ENCODE assay signal across 12 cellular contexts in the genomic region with DNA sequence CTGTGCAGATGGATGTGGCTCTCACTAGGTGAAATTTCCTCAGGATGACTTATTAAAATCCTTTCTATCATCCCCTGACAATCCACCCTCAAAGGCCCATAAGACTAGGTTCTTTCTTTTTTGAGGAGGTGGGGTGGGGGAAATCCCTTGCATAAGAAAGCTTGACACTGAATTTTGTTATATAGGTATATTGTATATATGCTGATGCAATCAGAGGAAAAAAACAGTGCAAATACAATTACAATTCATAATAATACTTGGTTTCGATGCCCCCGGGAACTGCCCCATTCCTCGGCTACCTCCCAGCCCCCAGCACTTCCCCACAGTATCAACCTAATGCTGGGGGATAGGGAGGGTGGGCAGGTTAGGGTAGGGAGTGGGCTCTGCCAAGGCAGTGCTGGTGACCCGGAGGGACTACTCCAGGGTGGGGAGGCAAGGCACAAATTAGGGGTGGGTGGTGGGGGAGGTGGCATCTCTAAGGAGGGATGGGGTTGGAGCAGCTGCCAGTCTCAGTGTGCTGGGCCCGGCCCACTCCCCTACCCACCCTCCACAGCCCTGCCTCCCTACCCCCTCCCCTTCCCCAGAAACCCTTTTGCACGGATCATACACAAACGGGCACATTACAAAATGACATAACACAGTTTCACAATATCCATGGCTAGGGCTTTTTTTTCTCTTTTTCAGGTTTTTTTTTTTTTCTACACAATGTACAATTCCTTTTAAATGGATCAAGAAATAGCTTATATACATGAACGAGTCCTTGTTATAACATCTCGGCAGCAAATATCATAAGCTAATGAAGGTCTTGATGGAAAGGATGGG. TPM values are rescaled to one million over a fixed set of nuclear protein-coding genes. Genes with fewer than 3 reads are reported as not detected.
DNase-seq lines count a peak whose midpoint lies in the region; ATAC-seq and TF ChIP-seq lines count a peak whose summit lies in the region.
"Had no signal": no experiment of that assay in that cellular context is flagged by ENCODE, and none has a peak within 500 bp of the region (broad histone marks: within the 10 kb centered on the region; RNA-seq: fewer than 3 reads in every experiment).

No MANE protein-coding gene starts in this region.

- no peak overlapping the region for H4K8ac ChIP-seq in IMR-90 (ENCODE audit: low read depth in 2 of 2, low read length in 2 of 2)

- dilution Hi-C loops in IMR-90 (cut with HindIII; ENCODE audit: low sequenced_read_pairs, unreplicated experiment), result loop anchor here (25.0 kb wide), 1 partner anchor 106 kb away; a partner anchor contains a TSS

- no peak overlapping the region for H2BK20ac ChIP-seq in IMR-90 (ENCODE audit: low read depth, low read length)

- no peak overlapping the region for H3K56ac ChIP-seq in IMR-90 (ENCODE audit: extremely low read depth, insufficient read depth, low read length)

- H2BK5ac ChIP-seq in IMR-90 (ENCODE audit: low read depth, low read length, poor library complexity, severe bottlenecking), result no peak overlapping the region

- in situ Hi-C loops in IMR-90 (cut with MboI; ENCODE audit: low sequenced_read_pairs), result no loop called here

- H4K5ac ChIP-seq in IMR-90 (ENCODE audit: low read depth, low read length), result no peak overlapping the region

- BruUV-seq in IMR-90 (replicated peaks; lab: Mats Ljungman, UMichigan) (no TSS peak), Calu3 (replicated peaks; lab: Mats Ljungman, UMichigan) (no TSS peak)

- H3K23ac ChIP-seq in IMR-90 (ENCODE audit: low read depth, low read length), result no peak overlapping the region

- ATAC-seq in CD4-positive, CD25-positive, alpha-beta regulatory T cell (ENCODE audit: low read depth in 2 of 2), result no peak
- ATAC-seq in IMR-90 (ENCODE audit: low read depth), result no peak
- no peak for ATAC-seq in natural killer cell
- ATAC-seq: HepG2 had no signal

- TF ChIP-seq RAD21 in IMR-90 (IDR thresholded peaks at IDR 0.05; ENCODE audit: low read length), result no peak

- H3K9me3 Mint-ChIP-seq in CD4-positive, CD25-positive, alpha-beta regulatory T cell, result peaks cover 0 to 1% (median 0%) of the 10 kb centered on the region in 7 donors
- H3K9me3 Mint-ChIP-seq in activated naive CD8-positive, alpha-beta T cell treated with anti-CD3 and anti-CD28 coated beads for 36 hours, result no peaks in the 10 kb centered on the region
- H3K9me3 Mint-ChIP-seq in natural killer cell, result no peaks in the 10 kb centered on the region
- H3K9me3 Mint-ChIP-seq in Calu3 (ENCODE audit: low read depth, unreplicated experiment), result no peaks in the 10 kb centered on the region

- no peaks in the 10 kb centered on the region for H3K4me1 ChIP-seq in CD4-positive, CD25-positive, alpha-beta regulatory T cell (ENCODE audit: control insufficient read depth, insufficient read depth, low read length, poor library complexity, severe bottlenecking)
- 0 out of 2 replicates have a peak, but pooled peaks cover 3% of the 10 kb centered on the region for H3K4me1 ChIP-seq in IMR-90 (ENCODE audit: control insufficient read depth, insufficient read depth, low read length)
- H3K4me1 ChIP-seq: pancreas had no signal

- H2BK15ac ChIP-seq in IMR-90 (ENCODE audit: low read depth, low read length), result no peak overlapping the region

- H3K4me3 Mint-ChIP-seq in CD4-positive, CD25-positive, alpha-beta regulatory T cell, result no peak overlapping the region
- peak overlapping the region; percentile 45 for H3K4me3 Mint-ChIP-seq in activated naive CD8-positive, alpha-beta T cell treated with anti-CD3 and anti-CD28 coated beads for 36 hours
- peak overlapping the region; percentile 54 for H3K4me3 Mint-ChIP-seq in natural killer cell
- no peak overlapping the region for H3K4me3 Mint-ChIP-seq in Calu3 (ENCODE audit: low read depth, unreplicated experiment)

- H2AK9ac ChIP-seq in IMR-90 (replicated peaks; ENCODE audit: low read depth, low read length, poor library complexity), result no peak overlapping the region

- peak overlapping the region in 2 of 3 donors; percentile 8 to 75 for H3K27ac Mint-ChIP-seq in CD4-positive, CD25-positive, alpha-beta regulatory T cell
- peak overlapping the region; percentile 89 for H3K27ac Mint-ChIP-seq in activated naive CD8-positive, alpha-beta T cell treated with anti-CD3 and anti-CD28 coated beads for 36 hours
- H3K27ac Mint-ChIP-seq in natural killer cell (peak overlapping the region; percentile 89 to 97), Calu3 (ENCODE audit: unreplicated experiment) (no peak overlapping the region)

- no peak for TF ChIP-seq POLR2A in IMR-90 (IDR thresholded peaks at IDR 0.05; ENCODE audit: low read depth, low read length)

- no peak overlapping the region for H2AFZ ChIP-seq in IMR-90 (replicated peaks; ENCODE audit: low read length, poor library complexity)

- no peaks in the 10 kb centered on the region for H3K27me3 ChIP-seq in CD4-positive, CD25-positive, alpha-beta regulatory T cell (ENCODE audit: control insufficient read depth, insufficient read depth, low read length)
- no peaks in the 10 kb centered on the region for H3K27me3 ChIP-seq in IMR-90 (ENCODE audit: control insufficient read depth, insufficient read depth, low read length)
- H3K27me3 ChIP-seq: adrenal gland, pancreas had no signal

- H2AK5ac ChIP-seq in IMR-90 (ENCODE audit: low read depth, low read length), result no peak overlapping the region

- peaks cover 34% of the 10 kb centered on the region for H3K36me3 Mint-ChIP-seq in CD4-positive, CD25-positive, alpha-beta regulatory T cell
- peaks cover 20% of the 10 kb centered on the region for H3K36me3 Mint-ChIP-seq in activated naive CD8-positive, alpha-beta T cell treated with anti-CD3 and anti-CD28 coated beads for 36 hours
- H3K36me3 Mint-ChIP-seq in natural killer cell (peaks cover 12% of the 10 kb centered on the region), Calu3 (ENCODE audit: insufficient read depth, unreplicated experiment) (peaks cover 29% of the 10 kb centered on the region)

- no peak overlapping the region for H3K14ac ChIP-seq in IMR-90 (replicated peaks; ENCODE audit: low read depth, low read length)

- H3K36me3 ChIP-seq in CD4-positive, CD25-positive, alpha-beta regulatory T cell (ENCODE audit: control insufficient read depth, insufficient read depth, low read length), result peaks cover 36% of the 10 kb centered on the region
- peaks cover 29% of the 10 kb centered on the region for H3K36me3 ChIP-seq in IMR-90 (ENCODE audit: control insufficient read depth, insufficient read depth, low read length)

- 0 out of 4 replicates have a peak, but pooled peaks cover 2 to 4% of the 10 kb centered on the region in 2 experiments for H3K79me1 ChIP-seq in IMR-90 (ENCODE audit: low read depth in 1 of 2, low read length in 2 of 2)

- H3K4me1 Mint-ChIP-seq in CD4-positive, CD25-positive, alpha-beta regulatory T cell, result peaks cover 0 to 23% (median 8%) of the 10 kb centered on the region in 4 donors
- peaks cover 33% of the 10 kb centered on the region for H3K4me1 Mint-ChIP-seq in activated naive CD8-positive, alpha-beta T cell treated with anti-CD3 and anti-CD28 coated beads for 36 hours
- peaks cover 23 to 37% of the 10 kb centered on the region in 2 donors for H3K4me1 Mint-ChIP-seq in natural killer cell
- no peaks in the 10 kb centered on the region for H3K4me1 Mint-ChIP-seq in Calu3 (ENCODE audit: low read depth, unreplicated experiment)

- H3K9me1 ChIP-seq in IMR-90 (ENCODE audit: insufficient read depth, low read length), result 0 out of 2 replicates have a peak, but pooled peaks cover 6% of the 10 kb centered on the region

- peak overlapping the region; percentile 5; the same call in 1 of the 2 replicates for H3K4ac ChIP-seq in IMR-90 (ENCODE audit: low read depth, low read length)

- no peak overlapping the region for H3K18ac ChIP-seq in IMR-90 (ENCODE audit: low read depth, low read length)

- DNase-seq in CD4-positive, CD25-positive, alpha-beta regulatory T cell, result no peak
- no peak for DNase-seq in IMR-90
- peak; percentile 32 for DNase-seq in activated naive CD8-positive, alpha-beta T cell treated with anti-CD3 and anti-CD28 coated beads for 36 hours
- no peak for DNase-seq in natural killer cell
- no peak for DNase-seq in Calu3
- DNase-seq in NCI-H187 (lab: John Stamatoyannopoulos, UW), result no peak
- DNase-seq in NCI-H524 treated with DMSO at 0.1 percent for 48 hours (lab: John Stamatoyannopoulos, UW), result no peak
- no peak for DNase-seq in amniotic stem cell (lab: John Stamatoyannopoulos, UW)
- DNase-seq: glutamatergic neuron, pancreas had no signal

- H4K20me1 ChIP-seq in IMR-90 (ENCODE audit: insufficient read depth, low read length), result no peaks in the 10 kb centered on the region

- no peak overlapping the region for H3K9ac ChIP-seq in IMR-90 (ENCODE audit: low read depth, low read length)

- H3K27me3 Mint-ChIP-seq in CD4-positive, CD25-positive, alpha-beta regulatory T cell, result no peaks in the 10 kb centered on the region
- H3K27me3 Mint-ChIP-seq in activated naive CD8-positive, alpha-beta T cell treated with anti-CD3 and anti-CD28 coated beads for 36 hours, result no peaks in the 10 kb centered on the region
- no peaks in the 10 kb centered on the region for H3K27me3 Mint-ChIP-seq in natural killer cell (ENCODE audit: low read depth in 2 of 2)
- no peaks in the 10 kb centered on the region for H3K27me3 Mint-ChIP-seq in Calu3 (ENCODE audit: unreplicated experiment)

- POLR2A ChIA-PET in IMR-90 (lab: Charles Lee; ENCODE audit: unreplicated experiment), result no interaction called here

- no peak overlapping the region for H2BK120ac ChIP-seq in IMR-90 (ENCODE audit: low read depth, low read length)

- H3K9me3 ChIP-seq in CD4-positive, CD25-positive, alpha-beta regulatory T cell (ENCODE audit: control insufficient read depth in 2 of 2, low read length in 2 of 2), result no peaks in the 10 kb centered on the region
- no peaks in the 10 kb centered on the region for H3K9me3 ChIP-seq in IMR-90 (ENCODE audit: control insufficient read depth, insufficient read depth, low read length)
- H3K9me3 ChIP-seq: adrenal gland, pancreas had no signal

- CTCF ChIA-PET in IMR-90 (lab: Yijun Ruan, JAX) (interaction anchor here (0.7 to 1.4 kb wide), 2 partner anchors 9 to 17 kb away, joined by 3 read pairs; no protein-coding TSS in a partner anchor), Calu3 (lab: Charles Lee) (interaction anchor here (0.6 kb wide), 1 partner anchor 17 kb away, joined by 7 read pairs; no protein-coding TSS in a partner anchor)

- no peak overlapping the region for H3K4me2 ChIP-seq in IMR-90 (ENCODE audit: low read depth, low read length)

- no peak for TF ChIP-seq CTCF in IMR-90 (conservative IDR thresholded peaks at IDR 0.05; ENCODE audit: low read depth, low read length)
- TF ChIP-seq CTCF in natural killer cell (IDR thresholded peaks at IDR 0.05), result no peak
- TF ChIP-seq CTCF in Calu3 (IDR thresholded peaks at IDR 0.05; ENCODE audit: unreplicated experiment), result no peak

- intact Hi-C loops in IMR-90 (cut with micrococcal nuclease), result no loop called here
- intact Hi-C loops in natural killer cell (cut with micrococcal nuclease), result loop anchor here (1.0 to 5.0 kb wide), 2 partner anchors 31 to 116 kb away; a partner anchor contains a TSS
- intact Hi-C loops in Calu3 (cut with micrococcal nuclease; ENCODE audit: unreplicated experiment), result no loop called here

- H3K27ac ChIP-seq in CD4-positive, CD25-positive, alpha-beta regulatory T cell (ENCODE audit: insufficient read depth, low read length, poor library complexity, severe bottlenecking), result no peak overlapping the region
- no peak overlapping the region for H3K27ac ChIP-seq in IMR-90 (ENCODE audit: insufficient read depth, low read length)
- H3K27ac ChIP-seq: pancreas had no signal

- H4K91ac ChIP-seq in IMR-90 (ENCODE audit: insufficient read depth, low read depth, low read length), result no peak overlapping the region

- WGBS in IMR-90 (ENCODE audit: extremely low coverage in 2 of 2, insufficient read length in 1 of 2), 2 experiments, result 35% methylated on average over 2 of the region's 9 CpGs; no CpG with 5 or more reads in 1 of the 2 experiments

- H3K4me3 ChIP-seq in CD4-positive, CD25-positive, alpha-beta regulatory T cell (ENCODE audit: low read depth, low read length), result no peak overlapping the region
- H3K4me3 ChIP-seq in IMR-90 (ENCODE audit: insufficient read depth, low read depth, low read length), result no peak overlapping the region
- H3K4me3 ChIP-seq: adrenal gland, pancreas had no signal

RNA-seq across cellular contexts. Expression of a gene that starts 30.9 kb away (rescaled TPM):
- 8.3 TPM for total RNA-seq in CD4-positive, CD25-positive, alpha-beta regulatory T cell
- 1 to 10 TPM; 5.4 to 8.3 (median 5.9) TPM for polyA plus RNA-seq in CD4-positive, CD25-positive, alpha-beta regulatory T cell
- total RNA-seq in IMR-90 (2012; rRNA removed), result 1.9 and 3.2 TPM in 2 replicates
- 9.3 and 9.6 TPM in 2 replicates for polyA plus RNA-seq in IMR-90 (2012; rRNA removed)
- 5.9 and 6.6 TPM in 2 replicates for polyA plus RNA-seq in IMR-90 (2012; cell fraction: cytosol; rRNA removed)
- polyA plus RNA-seq in IMR-90 (2012; cell fraction: nucleus; rRNA removed; ENCODE audit: low replicate concordance), result 30.7 and 38.8 TPM in 2 replicates
- total RNA-seq in activated naive CD8-positive, alpha-beta T cell treated with anti-CD3 and anti-CD28 coated beads for 36 hours, result 1 to 10 TPM; 6.4 to 6.9 TPM
- 100 to 1,000 TPM in 1 of 3 donors, 10 to 100 TPM in 2; 65.3 to 107 (median 89.8) TPM for total RNA-seq in natural killer cell
- 9.0 and 11.9 TPM in 2 replicates for total RNA-seq in Calu3 (2022)

Comparison
In these comparisons a context has a peak if more than half of its experiments do, and no peak if none do; other contexts are left out.
1. H3K4me3 Mint-ChIP-seq: peak in activated naive CD8-positive, alpha-beta T cell treated with anti-CD3 and anti-CD28 coated beads for 36 hours (single experiment) and natural killer cell (single experiment); none in CD4-positive, CD25-positive, alpha-beta regulatory T cell (0 of 4) and Calu3 (single experiment).